Comparison of ENCODE assay signal across 10 cellular contexts in the genomic region with DNA sequence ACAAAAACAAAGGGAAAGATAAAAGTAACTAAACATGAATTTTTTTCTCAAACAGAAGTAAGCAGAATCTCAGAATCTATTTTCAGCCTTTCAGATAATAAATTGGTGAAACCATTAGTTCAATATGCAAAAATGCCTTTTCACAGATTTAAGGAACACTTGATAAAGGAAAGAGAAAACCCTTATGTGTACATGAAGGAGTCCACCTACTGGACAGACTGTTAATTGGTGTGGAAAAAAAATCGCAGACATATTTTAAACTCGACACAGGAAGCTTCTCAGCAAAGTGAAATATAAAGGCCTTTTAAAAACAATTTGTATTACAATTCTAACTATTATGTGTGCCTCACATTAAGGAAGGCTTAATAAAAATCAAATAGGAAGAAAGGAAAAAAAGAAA. TPM values are rescaled to one million over a fixed set of nuclear protein-coding genes. Genes with fewer than 3 reads are reported as not detected.
A peak's percentile ranks its signal among the peaks of the same experiment; 100 is the strongest.
DNase-seq lines count a peak whose midpoint lies in the region; ATAC-seq and TF ChIP-seq lines count a peak whose summit lies in the region.
"Had no signal": no experiment of that assay in that cellular context is flagged by ENCODE, and none has a peak within 500 bp of the region (broad histone marks: within the 10 kb centered on the region; RNA-seq: fewer than 3 reads in every experiment).

No MANE protein-coding gene starts in this region.

- H3K9ac ChIP-seq in GM23248 = no peak overlapping the region

- no peaks in the 10 kb centered on the region for H3F3A ChIP-seq in GM23248 (ENCODE audit: insufficient read depth)

- intact Hi-C loops in A673 (cut with micrococcal nuclease; ENCODE audit: unreplicated experiment) = no loop called here
- intact Hi-C loops in CD4-positive, alpha-beta T cell (cut with DNase I, micrococcal nuclease) = no loop called here

- peak; percentile 46 for TF ChIP-seq CTCF in A673 (conservative IDR thresholded peaks at IDR 0.05; ENCODE audit: low read depth, low read length)
- peak; percentile 50 for TF ChIP-seq CTCF in foreskin keratinocyte (conservative IDR thresholded peaks at IDR 0.05)
- no peak for TF ChIP-seq CTCF in CD4-positive, alpha-beta T cell (IDR thresholded peaks at IDR 0.05)

- POLR2A ChIA-PET in A673 (lab: Charles Lee; ENCODE audit: low non-redundant PET) = no interaction called here
- POLR2A ChIA-PET in CD4-positive, alpha-beta T cell (lab: Charles Lee) = no interaction called here

- H2AFZ ChIP-seq in GM23248 = no peak overlapping the region

- no peaks in the 10 kb centered on the region for H4K20me1 ChIP-seq in GM23248 (ENCODE audit: insufficient read depth)

- peak; percentile 21 for DNase-seq in A673 (ENCODE audit: low spot score)
- DNase-seq in GM23248 = peak; percentile 20
- peak; percentile 47 for DNase-seq in SK-MEL-5 (ENCODE audit: low read depth, low spot score)
- DNase-seq in foreskin keratinocyte = peak in 1 of 2 donors; percentile 6
- no peak for DNase-seq in CD4-positive, alpha-beta T cell
- DNase-seq in GM19238 (ENCODE audit: insufficient read length, low spot score) = no peak
- DNase-seq: COR-L47; effector memory CD4-positive, alpha-beta T cell had no signal

- H3K9me3 ChIP-seq in A673 (ENCODE audit: low read depth, low read length, poor library complexity, severe bottlenecking) (no peaks in the 10 kb centered on the region), GM23248 (ENCODE audit: low read depth) (no peaks in the 10 kb centered on the region)
- H3K9me3 ChIP-seq in CD4-positive, alpha-beta T cell (ENCODE audit: control insufficient read depth, low read length) = no peaks in the 10 kb centered on the region

- H3K27me3 ChIP-seq in A673 (replicated peaks; ENCODE audit: insufficient read depth, low read depth, low read length, poor library complexity) (peaks cover 4% of the 10 kb centered on the region), GM23248 (replicated peaks; ENCODE audit: insufficient read depth) (no peaks in the 10 kb centered on the region), foreskin keratinocyte (no peaks in the 10 kb centered on the region)
- H3K27me3 ChIP-seq in CD4-positive, alpha-beta T cell (ENCODE audit: control insufficient read depth, insufficient read depth, low read length) = no peaks in the 10 kb centered on the region

- H3K9me2 ChIP-seq in GM23248 (ENCODE audit: insufficient read depth) = no peaks in the 10 kb centered on the region

- CTCF ChIA-PET in A673 (lab: Charles Lee) = interaction anchor here (0.7 kb wide), 1 partner anchor 149 kb away, joined by 3 read pairs; no protein-coding TSS in a partner anchor
- CTCF ChIA-PET in CD4-positive, alpha-beta T cell (lab: Charles Lee) = no interaction called here

- H3K4me2 ChIP-seq in GM23248 (ENCODE audit: unreplicated experiment) = no peak overlapping the region

- no peak overlapping the region for H3K27ac Mint-ChIP-seq in CD4-positive, alpha-beta T cell

- no peak overlapping the region for H3K4me3 Mint-ChIP-seq in CD4-positive, alpha-beta T cell

- H3K9me3 Mint-ChIP-seq in CD4-positive, alpha-beta T cell = peaks cover 4% of the 10 kb centered on the region

- BruUV-seq in A673 (replicated peaks; lab: Mats Ljungman, UMichigan) = no TSS peak

- peaks cover 6% of the 10 kb centered on the region for H3K27me3 Mint-ChIP-seq in CD4-positive, alpha-beta T cell

- 6 to 11% methylated on average over 2 of the region's 2 CpGs for WGBS in GM23248 (ENCODE audit: low coverage in 1 of 2, low lambda C conversion rate in 2 of 2, missing lambda C conversion rate in 2 of 2), 2 experiments

- H3K36me3 ChIP-seq in A673 (ENCODE audit: insufficient read depth, low read length, poor library complexity, severe bottlenecking) (no peaks in the 10 kb centered on the region), GM23248 (ENCODE audit: low read depth) (no peaks in the 10 kb centered on the region)

- H3K4me1 ChIP-seq in A673 (ENCODE audit: insufficient read depth, low read length, poor library complexity, severe bottlenecking) (peaks cover 7% of the 10 kb centered on the region), GM23248 (ENCODE audit: insufficient read depth) (no peaks in the 10 kb centered on the region), foreskin keratinocyte (no peaks in the 10 kb centered on the region)

- in situ Hi-C loops in GM23248 (cut with MboI) = no loop called here
- in situ Hi-C loops in SK-MEL-5 (cut with HindIII; ENCODE audit: low pct_unique_long_range_greater_than_20kb, low sequenced_read_pairs) = no loop called here

- no peaks in the 10 kb centered on the region for H3K4me1 Mint-ChIP-seq in CD4-positive, alpha-beta T cell (ENCODE audit: low read depth)

- no peaks in the 10 kb centered on the region for H3K36me3 Mint-ChIP-seq in CD4-positive, alpha-beta T cell (ENCODE audit: low read depth)

- H3K27ac ChIP-seq in A673 (ENCODE audit: low read depth, low read length, poor library complexity, severe bottlenecking) (no peak overlapping the region), GM23248 (no peak overlapping the region), foreskin keratinocyte (no peak overlapping the region)
- no peak overlapping the region for H3K27ac ChIP-seq in CD4-positive, alpha-beta T cell (ENCODE audit: low read depth, low read length)

- H3K4me3 ChIP-seq in A673 (ENCODE audit: low read depth, low read length, poor library complexity, severe bottlenecking) (no peak overlapping the region), GM23248 (no peak overlapping the region)

- peak; percentile 38 for ATAC-seq in foreskin keratinocyte
- ATAC-seq in GM19395 (IDR thresholded peaks at IDR 0.05; ENCODE audit: unreplicated experiment) = no peak
- ATAC-seq in CD4-positive, alpha-beta T cell (ENCODE audit: poor library complexity) = no peak
- no peak for ATAC-seq in GM21390 (IDR thresholded peaks at IDR 0.05; ENCODE audit: unreplicated experiment)

- H3K79me2 ChIP-seq in GM23248 (ENCODE audit: insufficient read depth) = no peaks in the 10 kb centered on the region

RNA-seq across cellular contexts. Expression of gene COX7B2, which starts 22.3 kb away (rescaled TPM):
- total RNA-seq in A673 (2021) = not detected in 2 replicates
- not detected in 2 replicates for total RNA-seq in GM23248 (2014; rRNA removed; shearing (Covaris generic))
- not detected in 2 replicates for polyA plus RNA-seq in GM23248 (2016; fragmentation: Nextera tagmentation; extraction: Ambion mirVana)
- 0.45 TPM in 1 of 2 replicates, not detected in the other for total RNA-seq in SK-MEL-5 (2014; rRNA removed; shearing (Covaris generic))
- not detected in 2 replicates for polyA plus RNA-seq in SK-MEL-5 (2015; cell fraction: cytosol; rRNA removed)
- polyA plus RNA-seq in SK-MEL-5 (2015; cell fraction: nucleus; rRNA removed) = not detected in 2 replicates
- not detected in 2 replicates for total RNA-seq in foreskin keratinocyte
- polyA plus RNA-seq in foreskin keratinocyte = not detected in 2 replicates
- total RNA-seq in CD4-positive, alpha-beta T cell = not detected

Comparison
In these comparisons a context has a peak if more than half of its experiments do, and no peak if none do; other contexts are left out.
1. DNase-seq: peak in A673 (single experiment), GM23248 (single experiment) and SK-MEL-5 (single experiment); none in CD4-positive, alpha-beta T cell (0 of 10) and GM19238 (single experiment).